8 cellular contexts compared by ENCODE assay signal in the genomic region with DNA sequence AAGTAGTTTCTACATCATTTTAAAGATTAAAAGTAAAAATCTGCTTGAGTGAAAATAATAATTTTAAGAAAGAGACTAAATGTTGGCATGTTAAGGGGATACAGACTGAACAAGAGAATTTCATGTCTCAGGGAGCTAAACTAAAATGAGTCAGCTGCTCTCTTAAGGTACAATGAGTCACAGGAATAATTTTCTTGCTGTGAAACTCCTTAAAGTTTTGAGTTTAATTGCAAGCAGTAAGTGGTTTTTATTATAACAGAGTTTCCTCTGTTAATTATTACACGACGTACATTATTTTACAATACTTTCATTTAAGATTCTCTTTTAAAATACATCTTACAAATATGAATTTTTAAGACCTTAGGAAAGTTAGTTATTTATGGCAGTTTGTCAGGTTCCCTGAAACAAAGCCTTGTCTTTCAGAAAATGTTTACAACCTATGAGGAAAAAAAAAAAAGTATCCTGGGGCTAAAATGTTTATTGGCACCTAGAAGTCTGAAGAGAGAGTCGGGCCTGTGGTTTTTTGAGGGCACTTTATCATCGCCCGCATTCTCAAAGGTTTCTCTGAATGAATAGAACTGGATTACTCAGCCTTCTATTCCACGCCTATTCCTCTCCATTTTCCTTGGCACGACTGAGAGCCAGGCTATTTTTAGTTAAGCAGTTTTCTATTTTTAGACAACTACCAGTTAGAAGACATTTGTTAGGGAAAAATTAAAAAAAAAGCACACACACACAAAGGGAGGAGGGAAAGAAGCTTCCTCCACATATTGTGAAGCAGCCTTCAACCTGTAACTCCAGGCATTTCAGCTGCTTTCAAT.
DNase-seq lines count a peak whose midpoint lies in the region; ATAC-seq and TF ChIP-seq lines count a peak whose summit lies in the region.

No MANE protein-coding gene starts in this region.

- TF ChIP-seq CTCF in GM23338 (conservative IDR thresholded peaks at IDR 0.05; ENCODE audit: low read depth in 2 of 2) (no peak), hepatocyte (IDR thresholded peaks at IDR 0.05; ENCODE audit: poor library complexity) (no peak)

- no peak overlapping the region for H2AFZ ChIP-seq in GM23338
- no peak overlapping the region for H2AFZ ChIP-seq in hepatocyte

- ATAC-seq in GM23338: peak; percentile 45; the same call in 2 of the 3 replicates

- H3K9me3 Mint-ChIP-seq in GM23338: no peaks in the 10 kb centered on the region

- H3K27ac ChIP-seq in GM23338 (ENCODE audit: low read depth) (peak overlapping the region; percentile 8; the same call in 1 of the 2 replicates), hepatocyte (peak overlapping the region; percentile 81)

- no peaks in the 10 kb centered on the region for H3K79me2 ChIP-seq in GM23338 (replicated peaks; ENCODE audit: insufficient read depth)
- H3K79me2 ChIP-seq in hepatocyte: no peaks in the 10 kb centered on the region

- no peaks in the 10 kb centered on the region for H3F3A ChIP-seq in GM23338 (replicated peaks; ENCODE audit: low read depth)

- H3K4me3 ChIP-seq in GM23338 (no peak overlapping the region), hepatocyte (no peak overlapping the region), skeletal muscle satellite cell (ENCODE audit: low read length) (peak overlapping the region; percentile 55)

- no peak overlapping the region for H3K4me3 Mint-ChIP-seq in GM23338

- H3K9ac ChIP-seq in skeletal muscle satellite cell (ENCODE audit: low read depth, low read length): peak overlapping the region; percentile 90

- H3K9me3 ChIP-seq in hepatocyte (ENCODE audit: low read depth) (no peaks in the 10 kb centered on the region), skeletal muscle satellite cell (replicated peaks; ENCODE audit: low read length) (no peaks in the 10 kb centered on the region)

- no peaks in the 10 kb centered on the region for H3K36me3 Mint-ChIP-seq in GM23338 (ENCODE audit: low read depth)

- H4K20me1 ChIP-seq in GM23338 (replicated peaks; ENCODE audit: insufficient read depth) (no peaks in the 10 kb centered on the region), hepatocyte (ENCODE audit: insufficient read depth, poor library complexity, severe bottlenecking) (no peaks in the 10 kb centered on the region)

- H3K27me3 ChIP-seq in GM23338 (ENCODE audit: insufficient read depth) (no peaks in the 10 kb centered on the region), hepatocyte (no peaks in the 10 kb centered on the region), skeletal muscle satellite cell (ENCODE audit: control insufficient read depth, insufficient read depth, low read length) (no peaks in the 10 kb centered on the region)

- peak overlapping the region; percentile 65 for H3K27ac Mint-ChIP-seq in GM23338

- WGBS in hepatocyte (ENCODE audit: low lambda C conversion rate, missing lambda C conversion rate): 24% methylated on average over 7 of the region's 7 CpGs

- H3K36me3 ChIP-seq in GM23338 (ENCODE audit: insufficient read depth) (no peaks in the 10 kb centered on the region), hepatocyte (replicated peaks; ENCODE audit: insufficient read depth, low read depth) (no peaks in the 10 kb centered on the region), skeletal muscle satellite cell (ENCODE audit: insufficient read depth, low read length) (no peaks in the 10 kb centered on the region)

- no peaks in the 10 kb centered on the region for H3K9me2 ChIP-seq in GM23338 (ENCODE audit: insufficient read depth)
- no peaks in the 10 kb centered on the region for H3K9me2 ChIP-seq in hepatocyte (replicated peaks; ENCODE audit: insufficient read depth)

- peaks cover 31% of the 10 kb centered on the region for H3K4me1 Mint-ChIP-seq in GM23338

- DNase-seq in G401 (ENCODE audit: low spot score) (peak; percentile 78), GM23338 (ENCODE audit: low spot score) (peak; percentile 23), LoVo (ENCODE audit: low spot score) (peak; percentile 93), amniotic epithelial cell (ENCODE audit: low read depth) (peak; percentile 86), hepatocyte (ENCODE audit: low spot score) (peak; percentile 79), GM19240 (ENCODE audit: insufficient read length, low spot score) (no peak), NCI-H1092 (lab: John Stamatoyannopoulos, UW) (no peak)

- H3K4me1 ChIP-seq in GM23338 (ENCODE audit: insufficient read depth) (peaks cover 27% of the 10 kb centered on the region), hepatocyte (ENCODE audit: insufficient read depth) (peaks cover 14% of the 10 kb centered on the region), skeletal muscle satellite cell (ENCODE audit: control insufficient read depth, insufficient read depth, low read length) (peaks cover 23% of the 10 kb centered on the region)

- in situ Hi-C loops in G401 (cut with HindIII; ENCODE audit: low sequenced_read_pairs): no loop called here

- H3K4me2 ChIP-seq in GM23338 (0 out of 2 replicates have a peak overlapping the region, but pooled peaks have one; percentile 5), hepatocyte (peak overlapping the region; percentile 42), skeletal muscle satellite cell (ENCODE audit: low read length) (peak overlapping the region; percentile 75)

- H3K27me3 Mint-ChIP-seq in GM23338 (ENCODE audit: insufficient read depth, low read depth, poor library complexity): peaks cover 5% of the 10 kb centered on the region

TF ChIP-seq in GM23338, 12 proteins besides CTCF, POLR2A, EP300 and RAD21 (continues in another document):
- no peak for TF ChIP-seq JUNB (IDR thresholded peaks at IDR 0.05; ENCODE audit: unreplicated experiment)
- TF ChIP-seq EZH2phosphoT487 (IDR thresholded peaks at IDR 0.05; ENCODE audit: unreplicated experiment): no peak
- TF ChIP-seq ZNF331 (CRISPR knock-in tag; IDR thresholded peaks at IDR 0.05; ENCODE audit: low read depth): no peak
- TF ChIP-seq, protein P1, sequence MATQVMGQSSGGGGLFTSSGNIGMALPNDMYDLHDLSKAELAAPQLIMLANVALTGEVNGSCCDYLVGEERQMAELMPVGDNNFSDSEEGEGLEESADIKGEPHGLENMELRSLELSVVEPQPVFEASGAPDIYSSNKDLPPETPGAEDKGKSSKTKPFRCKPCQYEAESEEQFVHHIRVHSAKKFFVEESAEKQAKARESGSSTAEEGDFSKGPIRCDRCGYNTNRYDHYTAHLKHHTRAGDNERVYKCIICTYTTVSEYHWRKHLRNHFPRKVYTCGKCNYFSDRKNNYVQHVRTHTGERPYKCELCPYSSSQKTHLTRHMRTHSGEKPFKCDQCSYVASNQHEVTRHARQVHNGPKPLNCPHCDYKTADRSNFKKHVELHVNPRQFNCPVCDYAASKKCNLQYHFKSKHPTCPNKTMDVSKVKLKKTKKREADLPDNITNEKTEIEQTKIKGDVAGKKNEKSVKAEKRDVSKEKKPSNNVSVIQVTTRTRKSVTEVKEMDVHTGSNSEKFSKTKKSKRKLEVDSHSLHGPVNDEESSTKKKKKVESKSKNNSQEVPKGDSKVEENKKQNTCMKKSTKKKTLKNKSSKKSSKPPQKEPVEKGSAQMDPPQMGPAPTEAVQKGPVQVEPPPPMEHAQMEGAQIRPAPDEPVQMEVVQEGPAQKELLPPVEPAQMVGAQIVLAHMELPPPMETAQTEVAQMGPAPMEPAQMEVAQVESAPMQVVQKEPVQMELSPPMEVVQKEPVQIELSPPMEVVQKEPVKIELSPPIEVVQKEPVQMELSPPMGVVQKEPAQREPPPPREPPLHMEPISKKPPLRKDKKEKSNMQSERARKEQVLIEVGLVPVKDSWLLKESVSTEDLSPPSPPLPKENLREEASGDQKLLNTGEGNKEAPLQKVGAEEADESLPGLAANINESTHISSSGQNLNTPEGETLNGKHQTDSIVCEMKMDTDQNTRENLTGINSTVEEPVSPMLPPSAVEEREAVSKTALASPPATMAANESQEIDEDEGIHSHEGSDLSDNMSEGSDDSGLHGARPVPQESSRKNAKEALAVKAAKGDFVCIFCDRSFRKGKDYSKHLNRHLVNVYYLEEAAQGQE (IDR thresholded peaks at IDR 0.05; ENCODE audit: unreplicated experiment): no peak

Comparison
In these comparisons a context has a peak if more than half of its experiments do, and no peak if none do; other contexts are left out.
1. DNase-seq: peak in G401 (single experiment), GM23338 (single experiment), LoVo (single experiment), amniotic epithelial cell (single experiment) and hepatocyte (single experiment); none in GM19240 (single experiment) and NCI-H1092 (single experiment).
2. H3K4me2 ChIP-seq: peak in every context shown above with its lines; median percentile 75 in skeletal muscle satellite cell; 42 in hepatocyte; 5 in GM23338.